ENCODE assay signal across 10 cellular contexts in genomic region chr1:8083739-8084484, GRCh38. TPM values are rescaled to one million over a fixed set of nuclear protein-coding genes. Genes with fewer than 3 reads are reported as not detected.
A peak's percentile ranks its signal among the peaks of the same experiment; 100 is the strongest.
DNase-seq lines count a peak whose midpoint lies in the region; ATAC-seq and TF ChIP-seq lines count a peak whose summit lies in the region.
"Had no signal": no experiment of that assay in that cellular context is flagged by ENCODE, and none has a peak within 500 bp of the region (broad histone marks: within the 10 kb centered on the region; RNA-seq: fewer than 3 reads in every experiment).

No MANE protein-coding gene starts in this region.

- H3K36me3 ChIP-seq in psoas muscle (ENCODE audit: insufficient read depth in 1 of 2, low read depth in 1 of 2): no peaks in the 10 kb centered on the region

- no peaks in the 10 kb centered on the region for H3K9me3 ChIP-seq in psoas muscle

- no peak for ATAC-seq in WTC11
- peak; percentile 56 for ATAC-seq in left ventricle myocardium superior
- peak in 1 of 4 donors; percentile 27 for ATAC-seq in psoas muscle
- ATAC-seq in GM21360 (IDR thresholded peaks at IDR 0.05; ENCODE audit: unreplicated experiment): no peak
- ATAC-seq in GM21737 (IDR thresholded peaks at IDR 0.05; ENCODE audit: unreplicated experiment): no peak

- H3K9me3 Mint-ChIP-seq in WTC11: peaks cover 8% of the 10 kb centered on the region
- no peaks in the 10 kb centered on the region for H3K9me3 Mint-ChIP-seq in activated CD4-positive, alpha-beta memory T cell treated with anti-CD3 and anti-CD28 coated beads for 36 hours

- H3K27ac Mint-ChIP-seq in WTC11: no peak overlapping the region
- no peak overlapping the region for H3K27ac Mint-ChIP-seq in activated CD4-positive, alpha-beta memory T cell treated with anti-CD3 and anti-CD28 coated beads for 36 hours

- no peaks in the 10 kb centered on the region for H3K27me3 ChIP-seq in psoas muscle (ENCODE audit: insufficient read depth in 3 of 3, low read length in 2 of 3)

- WGBS in psoas muscle, 3 donors: 52 to 59% (median 55%) methylated on average over 9 of the region's 9 CpGs

- peaks cover 7% of the 10 kb centered on the region for H3K4me1 ChIP-seq in psoas muscle

- no peak overlapping the region for H3K4me3 ChIP-seq in psoas muscle

- POLR2A ChIA-PET in WTC11 (lab: Charles Lee): no interaction called here
- POLR2A ChIA-PET in activated CD4-positive, alpha-beta memory T cell treated with anti-CD3 and anti-CD28 coated beads for 36 hours (lab: Charles Lee): no interaction called here

- TF ChIP-seq CTCF in WTC11 (IDR thresholded peaks at IDR 0.05): no peak
- no peak for TF ChIP-seq CTCF in psoas muscle (IDR thresholded peaks at IDR 0.05)

- no peak overlapping the region for H3K4me3 Mint-ChIP-seq in WTC11
- H3K4me3 Mint-ChIP-seq in activated CD4-positive, alpha-beta memory T cell treated with anti-CD3 and anti-CD28 coated beads for 36 hours: no peak overlapping the region

- H3K27ac ChIP-seq in psoas muscle: peak overlapping the region; percentile 58

- CTCF ChIA-PET in WTC11 (lab: Charles Lee): interaction anchor here (1.6 kb wide), 1 partner anchor 109 kb away, joined by 6 read pairs; no protein-coding TSS in a partner anchor
- CTCF ChIA-PET in activated CD4-positive, alpha-beta memory T cell treated with anti-CD3 and anti-CD28 coated beads for 36 hours (lab: Charles Lee): interaction anchor here (0.6 to 1.0 kb wide), 2 partner anchors 59 to 765 kb away, joined by 3 read pairs; no protein-coding TSS in a partner anchor

- H3K27me3 Mint-ChIP-seq in WTC11 (ENCODE audit: low read depth): no peaks in the 10 kb centered on the region
- peaks cover 2% of the 10 kb centered on the region for H3K27me3 Mint-ChIP-seq in activated CD4-positive, alpha-beta memory T cell treated with anti-CD3 and anti-CD28 coated beads for 36 hours

- intact Hi-C loops in left ventricle myocardium superior (cut with micrococcal nuclease): no loop called here
- intact Hi-C loops in psoas muscle (cut with DNase I): no loop called here
- intact Hi-C loops in activated CD4-positive, alpha-beta memory T cell treated with anti-CD3 and anti-CD28 coated beads for 36 hours (cut with micrococcal nuclease): no loop called here

- no peaks in the 10 kb centered on the region for H3K36me3 Mint-ChIP-seq in WTC11
- no peaks in the 10 kb centered on the region for H3K36me3 Mint-ChIP-seq in activated CD4-positive, alpha-beta memory T cell treated with anti-CD3 and anti-CD28 coated beads for 36 hours

- peaks cover 4% of the 10 kb centered on the region; the same call in 1 of the 2 replicates for H3K4me1 Mint-ChIP-seq in WTC11
- H3K4me1 Mint-ChIP-seq in activated CD4-positive, alpha-beta memory T cell treated with anti-CD3 and anti-CD28 coated beads for 36 hours (ENCODE audit: low read depth): no peaks in the 10 kb centered on the region

- DNase-seq in ELR (ENCODE audit: low read depth) (peak; percentile 52), WTC11 (ENCODE audit: low spot score) (no peak), left ventricle myocardium superior (no peak), psoas muscle (no peak)
- DNase-seq in activated CD4-positive, alpha-beta memory T cell treated with anti-CD3 and anti-CD28 coated beads for 36 hours: no peak
- no peak for DNase-seq in stimulated activated CD4-positive, alpha-beta T cell treated with anti-CD3 and anti-CD28 coated beads, Interleukin-4, amount 100 ng/mL, for 4 hours
- DNase-seq: activated naive CD4-positive, alpha-beta T cell; NCI-H526 treated with DMSO at 0.1 percent for 48 hours had no signal

TF ChIP-seq in WTC11, 78 proteins besides CTCF, POLR2A, EP300 and RAD21:
- no peak for TF ChIP-seq SP1 (CRISPR knock-in tag; conservative IDR thresholded peaks at IDR 0.05)
- peak; percentile 69 for TF ChIP-seq GABPB1 (CRISPR knock-in tag; IDR thresholded peaks at IDR 0.05)

RNA-seq across cellular contexts. Expression of gene ERRFI1, which starts 57.8 kb away (rescaled TPM):
- total RNA-seq in WTC11 (2021): 34.5 to 44.6 TPM (median 35.8 TPM) in 3 replicates
- 10.2 TPM for total RNA-seq in left ventricle myocardium superior
- total RNA-seq in psoas muscle: 10 to 100 TPM; 23.2 to 76.2 (median 58.7) TPM
- 10 to 100 TPM; 55.4 to 99.9 (median 94.9) TPM for polyA plus RNA-seq in psoas muscle
- total RNA-seq in activated CD4-positive, alpha-beta memory T cell treated with anti-CD3 and anti-CD28 coated beads for 36 hours: 1 to 10 TPM; 1.5 to 1.9 TPM
